In the genomic region with DNA sequence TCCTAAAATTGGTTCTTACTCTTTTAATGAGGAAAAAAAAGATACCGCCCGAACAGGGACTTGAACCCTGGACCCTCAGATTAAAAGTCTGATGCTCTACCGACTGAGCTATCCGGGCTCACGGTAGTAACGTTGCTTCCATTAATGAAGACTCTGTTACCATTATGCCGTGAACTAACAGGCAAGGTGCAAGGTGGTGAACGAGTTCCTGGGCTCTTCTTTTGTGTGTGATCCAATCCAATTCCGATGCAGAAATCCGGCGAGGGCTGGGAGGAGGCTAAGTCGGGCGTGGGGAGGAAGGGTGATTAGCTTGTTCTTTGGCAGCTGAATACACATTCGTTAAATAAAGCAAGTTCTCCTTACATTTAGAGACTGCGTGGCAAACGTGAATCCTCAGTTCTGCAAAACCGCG, we compare ENCODE assay signal across 1 cellular context.
TF ChIP-seq lines count a peak whose summit lies in the region.

No MANE protein-coding gene starts in this region.

TF ChIP-seq in HEK293, 187 proteins besides CTCF, POLR2A, EP300 and RAD21 (continued from another document):
- TF ChIP-seq ZBTB10 (tag by site-specific recombination; IDR thresholded peaks at IDR 0.05), result no peak
- 0 out of 2 replicates have a peak, but pooled peaks have one; percentile 41 for TF ChIP-seq ZNF692 (tag by site-specific recombination; IDR thresholded peaks at IDR 0.05)
- TF ChIP-seq KLF9 (tag by site-specific recombination; IDR thresholded peaks at IDR 0.05; ENCODE audit: low read depth), result no peak
- TF ChIP-seq ZNF335 (tag by site-specific recombination; conservative IDR thresholded peaks at IDR 0.05), result peak; percentile 78
- TF ChIP-seq ZNF311 (tag by site-specific recombination; IDR thresholded peaks at IDR 0.05; ENCODE audit: borderline replicate concordance), result no peak
- 0 out of 2 replicates have a peak, but pooled peaks have one; percentile 53 for TF ChIP-seq ZEB2 (tag by site-specific recombination; IDR thresholded peaks at IDR 0.05)
- 0 out of 2 replicates have a peak, but pooled peaks have one; percentile 27 for TF ChIP-seq ZNF580 (tag by site-specific recombination; IDR thresholded peaks at IDR 0.05)
- no peak for TF ChIP-seq ZBTB20 (tag by site-specific recombination; IDR thresholded peaks at IDR 0.05)
- TF ChIP-seq ZNF610 (tag by site-specific recombination; IDR thresholded peaks at IDR 0.05; ENCODE audit: borderline replicate concordance), result 0 out of 2 replicates have a peak, but pooled peaks have one; percentile 18
- 0 out of 2 replicates have a peak, but pooled peaks have one; percentile 61 for TF ChIP-seq ZFP37 (tag by site-specific recombination; IDR thresholded peaks at IDR 0.05)
- peak; percentile 51; the same call in 1 of the 2 replicates for TF ChIP-seq ZNF391 (tag by site-specific recombination; IDR thresholded peaks at IDR 0.05; ENCODE audit: borderline replicate concordance, low read depth)
- peak; percentile 77; the same call in 1 of the 2 replicates for TF ChIP-seq ZSCAN30 (tag by site-specific recombination; IDR thresholded peaks at IDR 0.05)
- TF ChIP-seq ZNF2 (tag by site-specific recombination; IDR thresholded peaks at IDR 0.05), result peak; percentile 82
- peak; percentile 23; the same call in 1 of the 2 replicates for TF ChIP-seq ZBTB44 (tag by site-specific recombination; IDR thresholded peaks at IDR 0.05)
- TF ChIP-seq SP7 (tag by site-specific recombination; IDR thresholded peaks at IDR 0.05), result 0 out of 2 replicates have a peak, but pooled peaks have one; percentile 30
- no peak for TF ChIP-seq TCF7L2 (IDR thresholded peaks at IDR 0.05; ENCODE audit: borderline replicate concordance, low read depth, low read length)
- TF ChIP-seq ZNF561 (tag by site-specific recombination; IDR thresholded peaks at IDR 0.05; ENCODE audit: borderline replicate concordance), result no peak
- no peak for TF ChIP-seq ZNF366 (tag by site-specific recombination; conservative IDR thresholded peaks at IDR 0.05)
- TF ChIP-seq KLF10 (tag by site-specific recombination; IDR thresholded peaks at IDR 0.05), result 0 out of 2 replicates have a peak, but pooled peaks have one; percentile 26
- peak; percentile 52 for TF ChIP-seq ZBTB17 (tag by site-specific recombination; IDR thresholded peaks at IDR 0.05)
- no peak for TF ChIP-seq ZBTB6 (tag by site-specific recombination; IDR thresholded peaks at IDR 0.05)
- TF ChIP-seq, protein P1, sequence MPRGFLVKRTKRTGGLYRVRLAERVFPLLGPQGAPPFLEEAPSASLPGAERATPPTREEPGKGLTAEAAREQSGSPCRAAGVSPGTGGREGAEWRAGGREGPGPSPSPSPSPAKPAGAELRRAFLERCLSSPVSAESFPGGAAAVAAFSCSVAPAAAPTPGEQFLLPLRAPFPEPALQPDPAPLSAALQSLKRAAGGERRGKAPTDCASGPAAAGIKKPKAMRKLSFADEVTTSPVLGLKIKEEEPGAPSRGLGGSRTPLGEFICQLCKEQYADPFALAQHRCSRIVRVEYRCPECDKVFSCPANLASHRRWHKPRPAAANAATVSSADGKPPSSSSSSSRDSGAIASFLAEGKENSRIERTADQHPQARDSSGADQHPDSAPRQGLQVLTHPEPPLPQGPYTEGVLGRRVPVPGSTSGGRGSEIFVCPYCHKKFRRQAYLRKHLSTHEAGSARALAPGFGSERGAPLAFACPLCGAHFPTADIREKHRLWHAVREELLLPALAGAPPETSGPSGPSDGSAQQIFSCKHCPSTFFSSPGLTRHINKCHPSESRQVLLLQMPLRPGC (tag by site-specific recombination; IDR thresholded peaks at IDR 0.05), result no peak
- TF ChIP-seq ZNF704 (tag by site-specific recombination; IDR thresholded peaks at IDR 0.05), result no peak
- TF ChIP-seq ZNF664 (tag by site-specific recombination; IDR thresholded peaks at IDR 0.05), result 0 out of 2 replicates have a peak, but pooled peaks have one; percentile 6
- no peak for TF ChIP-seq GLIS1 (tag by site-specific recombination; IDR thresholded peaks at IDR 0.05)
- TF ChIP-seq, protein P2, sequence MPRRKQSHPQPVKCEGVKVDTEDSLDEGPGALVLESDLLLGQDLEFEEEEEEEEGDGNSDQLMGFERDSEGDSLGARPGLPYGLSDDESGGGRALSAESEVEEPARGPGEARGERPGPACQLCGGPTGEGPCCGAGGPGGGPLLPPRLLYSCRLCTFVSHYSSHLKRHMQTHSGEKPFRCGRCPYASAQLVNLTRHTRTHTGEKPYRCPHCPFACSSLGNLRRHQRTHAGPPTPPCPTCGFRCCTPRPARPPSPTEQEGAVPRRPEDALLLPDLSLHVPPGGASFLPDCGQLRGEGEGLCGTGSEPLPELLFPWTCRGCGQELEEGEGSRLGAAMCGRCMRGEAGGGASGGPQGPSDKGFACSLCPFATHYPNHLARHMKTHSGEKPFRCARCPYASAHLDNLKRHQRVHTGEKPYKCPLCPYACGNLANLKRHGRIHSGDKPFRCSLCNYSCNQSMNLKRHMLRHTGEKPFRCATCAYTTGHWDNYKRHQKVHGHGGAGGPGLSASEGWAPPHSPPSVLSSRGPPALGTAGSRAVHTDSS (tag by site-specific recombination; IDR thresholded peaks at IDR 0.05), result peak; percentile 44; the same call in 1 of the 2 replicates
- peak; percentile 74; the same call in 1 of the 2 replicates for TF ChIP-seq ZNF660 (tag by site-specific recombination; IDR thresholded peaks at IDR 0.05)
